Comparison of ENCODE assay signal across 14 cellular contexts in the genomic region with DNA sequence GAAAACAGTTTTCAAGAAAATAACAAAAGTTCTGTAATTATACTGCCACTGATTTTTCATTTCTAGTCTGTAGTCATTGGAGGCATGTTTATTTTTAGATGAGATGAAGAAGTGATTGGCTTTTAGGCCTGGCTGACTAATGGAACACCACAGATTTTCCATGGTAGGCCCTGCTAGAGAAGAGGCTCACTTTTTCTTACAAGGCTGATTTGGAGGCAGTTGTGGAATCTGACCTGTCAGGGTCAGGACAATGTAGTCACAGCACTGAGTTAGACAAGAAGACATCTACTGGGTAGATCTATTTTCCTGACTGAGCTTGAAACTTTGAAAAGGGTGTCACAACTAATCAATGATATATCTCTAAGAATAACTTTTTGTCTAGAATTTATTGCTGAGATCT. TPM values are rescaled to one million over a fixed set of nuclear protein-coding genes. Genes with fewer than 3 reads are reported as not detected.
A peak's percentile ranks its signal among the peaks of the same experiment; 100 is the strongest.
DNase-seq lines count a peak whose midpoint lies in the region; ATAC-seq and TF ChIP-seq lines count a peak whose summit lies in the region.
"Had no signal": no experiment of that assay in that cellular context is flagged by ENCODE, and none has a peak within 500 bp of the region (broad histone marks: within the 10 kb centered on the region; RNA-seq: fewer than 3 reads in every experiment).

No MANE protein-coding gene starts in this region.

- no peaks in the 10 kb centered on the region for H3K9me3 ChIP-seq in CD4-positive, alpha-beta memory T cell (ENCODE audit: control insufficient read depth in 1 of 2, low read length in 2 of 2)
- no peaks in the 10 kb centered on the region for H3K9me3 ChIP-seq in PC-9 (ENCODE audit: insufficient read depth, low read depth)

- no peaks in the 10 kb centered on the region for H3K4me1 ChIP-seq in CD4-positive, alpha-beta memory T cell (ENCODE audit: insufficient read depth, low read length)
- H3K4me1 ChIP-seq in PC-9 (replicated peaks; ENCODE audit: insufficient read depth) = no peaks in the 10 kb centered on the region

- no TSS peak for BruUV-seq in PC-9 (replicated peaks; lab: Mats Ljungman, UMichigan)

- intact Hi-C loops in activated CD4-positive, alpha-beta T cell treated with anti-CD3 and anti-CD28 coated beads, Interleukin-2, amount 10 ng/mL, durations not matched to agents 24 days and 14 days (cut with micrococcal nuclease) = no loop called here
- intact Hi-C loops in CD4-positive, alpha-beta memory T cell (cut with micrococcal nuclease) = no loop called here
- intact Hi-C loops in PC-9 (cut with micrococcal nuclease; ENCODE audit: unreplicated experiment) = no loop called here

- H3K79me2 ChIP-seq in PC-9 (ENCODE audit: low read depth) = no peaks in the 10 kb centered on the region

- ATAC-seq in activated naive CD8-positive, alpha-beta T cell treated with anti-CD3 and anti-CD28 coated beads, Interleukin-2, amount 50 U/mL, for 24 hours = peak; percentile 83
- ATAC-seq in natural killer cell treated with Interleukin-12 subunit alpha and Interleukin-12 subunit beta and Interleukin-15 and Interleukin-18, amount 100 ng/mL, for 72 hours = no peak
- ATAC-seq in HG02623 (IDR thresholded peaks at IDR 0.05; ENCODE audit: unreplicated experiment) = no peak
- no peak for ATAC-seq in GM18520 (IDR thresholded peaks at IDR 0.05; ENCODE audit: unreplicated experiment)
- ATAC-seq: left ventricle myocardium superior had no signal

- H3K36me3 Mint-ChIP-seq in activated CD4-positive, alpha-beta T cell treated with anti-CD3 and anti-CD28 coated beads, Interleukin-2, amount 10 ng/mL, durations not matched to agents 24 days and 14 days (ENCODE audit: low read depth) = peaks cover 92% of the 10 kb centered on the region
- H3K36me3 Mint-ChIP-seq in activated CD4-positive, alpha-beta T cell treated with anti-CD3 and anti-CD28 coated beads, Interleukin-2, amount 10 ng/mL, durations not matched to agents 7 days and 5 days (ENCODE audit: low read depth) = peaks cover 94% of the 10 kb centered on the region
- peaks cover 92 to 96% of the 10 kb centered on the region in 2 donors for H3K36me3 Mint-ChIP-seq in CD4-positive, alpha-beta memory T cell
- peaks cover 68% of the 10 kb centered on the region for H3K36me3 Mint-ChIP-seq in activated naive CD8-positive, alpha-beta T cell treated with anti-CD3 and anti-CD28 coated beads, Interleukin-2, amount 50 U/mL, for 24 hours (ENCODE audit: low read depth)
- peaks cover 70% of the 10 kb centered on the region for H3K36me3 Mint-ChIP-seq in natural killer cell treated with Interleukin-12 subunit alpha and Interleukin-12 subunit beta and Interleukin-15 and Interleukin-18, amount 100 ng/mL, for 72 hours

- peaks cover 92% of the 10 kb centered on the region for H3K36me3 ChIP-seq in CD4-positive, alpha-beta memory T cell (ENCODE audit: insufficient read depth, low read length)
- H3K36me3 ChIP-seq in PC-9 (ENCODE audit: low read depth) = peaks cover 65% of the 10 kb centered on the region

- H3K27ac ChIP-seq in CD4-positive, alpha-beta memory T cell (ENCODE audit: low read depth, low read length) = no peak overlapping the region
- no peak overlapping the region for H3K27ac ChIP-seq in PC-9

- H3K27ac Mint-ChIP-seq in activated CD4-positive, alpha-beta T cell treated with anti-CD3 and anti-CD28 coated beads, Interleukin-2, amount 10 ng/mL, durations not matched to agents 24 days and 14 days = peak overlapping the region; percentile 67
- H3K27ac Mint-ChIP-seq in activated CD4-positive, alpha-beta T cell treated with anti-CD3 and anti-CD28 coated beads, Interleukin-2, amount 10 ng/mL, durations not matched to agents 7 days and 5 days = no peak overlapping the region
- H3K27ac Mint-ChIP-seq in CD4-positive, alpha-beta memory T cell = peak overlapping the region; percentile 33 to 81 (median 45)
- peak overlapping the region; percentile 78 for H3K27ac Mint-ChIP-seq in activated naive CD8-positive, alpha-beta T cell treated with anti-CD3 and anti-CD28 coated beads, Interleukin-2, amount 50 U/mL, for 24 hours
- peak overlapping the region; percentile 69 to 83 for H3K27ac Mint-ChIP-seq in natural killer cell treated with Interleukin-12 subunit alpha and Interleukin-12 subunit beta and Interleukin-15 and Interleukin-18, amount 100 ng/mL, for 72 hours

- no peaks in the 10 kb centered on the region for H3K27me3 Mint-ChIP-seq in activated CD4-positive, alpha-beta T cell treated with anti-CD3 and anti-CD28 coated beads, Interleukin-2, amount 10 ng/mL, durations not matched to agents 24 days and 14 days
- H3K27me3 Mint-ChIP-seq in activated CD4-positive, alpha-beta T cell treated with anti-CD3 and anti-CD28 coated beads, Interleukin-2, amount 10 ng/mL, durations not matched to agents 7 days and 5 days = no peaks in the 10 kb centered on the region
- H3K27me3 Mint-ChIP-seq in CD4-positive, alpha-beta memory T cell = no peaks in the 10 kb centered on the region
- no peaks in the 10 kb centered on the region for H3K27me3 Mint-ChIP-seq in activated naive CD8-positive, alpha-beta T cell treated with anti-CD3 and anti-CD28 coated beads, Interleukin-2, amount 50 U/mL, for 24 hours
- H3K27me3 Mint-ChIP-seq in natural killer cell treated with Interleukin-12 subunit alpha and Interleukin-12 subunit beta and Interleukin-15 and Interleukin-18, amount 100 ng/mL, for 72 hours = no peaks in the 10 kb centered on the region

- POLR2A ChIA-PET in activated CD4-positive, alpha-beta T cell treated with anti-CD3 and anti-CD28 coated beads, Interleukin-2, amount 10 ng/mL, durations not matched to agents 7 days and 5 days (lab: Charles Lee) = no interaction called here
- POLR2A ChIA-PET in CD4-positive, alpha-beta memory T cell (lab: Charles Lee; ENCODE audit: partially characterized antibody) = no interaction called here
- POLR2A ChIA-PET in PC-9 (lab: Charles Lee; ENCODE audit: unreplicated experiment) = no interaction called here

- H3K4me1 Mint-ChIP-seq in activated CD4-positive, alpha-beta T cell treated with anti-CD3 and anti-CD28 coated beads, Interleukin-2, amount 10 ng/mL, durations not matched to agents 24 days and 14 days = peaks cover 34% of the 10 kb centered on the region
- peaks cover 37% of the 10 kb centered on the region for H3K4me1 Mint-ChIP-seq in activated CD4-positive, alpha-beta T cell treated with anti-CD3 and anti-CD28 coated beads, Interleukin-2, amount 10 ng/mL, durations not matched to agents 7 days and 5 days
- H3K4me1 Mint-ChIP-seq in CD4-positive, alpha-beta memory T cell = peaks cover 0 to 12% (median 8%) of the 10 kb centered on the region in 4 donors
- peaks cover 41% of the 10 kb centered on the region for H3K4me1 Mint-ChIP-seq in activated naive CD8-positive, alpha-beta T cell treated with anti-CD3 and anti-CD28 coated beads, Interleukin-2, amount 50 U/mL, for 24 hours
- peaks cover 21 to 37% of the 10 kb centered on the region in 2 donors for H3K4me1 Mint-ChIP-seq in natural killer cell treated with Interleukin-12 subunit alpha and Interleukin-12 subunit beta and Interleukin-15 and Interleukin-18, amount 100 ng/mL, for 72 hours (ENCODE audit: low read depth in 2 of 2)

- no peaks in the 10 kb centered on the region; the same call in 1 of the 2 replicates for H4K20me1 ChIP-seq in PC-9 (ENCODE audit: insufficient read depth)

- H3K9me2 ChIP-seq in PC-9 (ENCODE audit: insufficient read depth) = no peaks in the 10 kb centered on the region

- peak overlapping the region; percentile 2 for H3K4me3 Mint-ChIP-seq in activated CD4-positive, alpha-beta T cell treated with anti-CD3 and anti-CD28 coated beads, Interleukin-2, amount 10 ng/mL, durations not matched to agents 24 days and 14 days
- H3K4me3 Mint-ChIP-seq in activated CD4-positive, alpha-beta T cell treated with anti-CD3 and anti-CD28 coated beads, Interleukin-2, amount 10 ng/mL, durations not matched to agents 7 days and 5 days = no peak overlapping the region
- no peak overlapping the region for H3K4me3 Mint-ChIP-seq in CD4-positive, alpha-beta memory T cell
- H3K4me3 Mint-ChIP-seq in activated naive CD8-positive, alpha-beta T cell treated with anti-CD3 and anti-CD28 coated beads, Interleukin-2, amount 50 U/mL, for 24 hours = no peak overlapping the region
- H3K4me3 Mint-ChIP-seq in natural killer cell treated with Interleukin-12 subunit alpha and Interleukin-12 subunit beta and Interleukin-15 and Interleukin-18, amount 100 ng/mL, for 72 hours = no peak overlapping the region

- no peak overlapping the region for H3K4me3 ChIP-seq in CD4-positive, alpha-beta memory T cell (ENCODE audit: low read length in 2 of 2)
- H3K4me3 ChIP-seq in PC-9 = no peak overlapping the region

- H2AFZ ChIP-seq in PC-9 = no peak overlapping the region

- DNase-seq in activated CD4-positive, alpha-beta T cell treated with anti-CD3 and anti-CD28 coated beads, Interleukin-2, amount 10 ng/mL, durations not matched to agents 24 days and 14 days = no peak
- DNase-seq in activated CD4-positive, alpha-beta T cell treated with anti-CD3 and anti-CD28 coated beads, Interleukin-2, amount 10 ng/mL, durations not matched to agents 7 days and 5 days = no peak
- no peak for DNase-seq in CD4-positive, alpha-beta memory T cell
- no peak for DNase-seq in activated naive CD8-positive, alpha-beta T cell treated with anti-CD3 and anti-CD28 coated beads, Interleukin-2, amount 50 U/mL, for 24 hours
- DNase-seq in natural killer cell treated with Interleukin-12 subunit alpha and Interleukin-12 subunit beta and Interleukin-15 and Interleukin-18, amount 100 ng/mL, for 72 hours (ENCODE audit: low spot score) = no peak
- no peak for DNase-seq in PC-9
- DNase-seq: effector CD8-positive, alpha-beta T cell; HCEC 1CT; left ventricle myocardium superior; MV-4-11; NCI-H2029 treated with DMSO at 0.1 percent for 48 hours; stimulated activated CD4-positive, alpha-beta T cell treated with anti-CD3 and anti-CD28 coated beads, Interleukin-4, amount 100 ng/mL, for 1 hour had no signal

- H3K4me2 ChIP-seq in PC-9 = no peak overlapping the region

- no peak for TF ChIP-seq CTCF in PC-9 (conservative IDR thresholded peaks at IDR 0.05)

- CTCF ChIA-PET in activated CD4-positive, alpha-beta T cell treated with anti-CD3 and anti-CD28 coated beads, Interleukin-2, amount 10 ng/mL, durations not matched to agents 7 days and 5 days (lab: Charles Lee) = interaction anchor here (0.8 to 1.4 kb wide), 2 partner anchors 13 to 56 kb away, joined by 3 read pairs; no protein-coding TSS in a partner anchor
- CTCF ChIA-PET in CD4-positive, alpha-beta memory T cell (lab: Charles Lee; ENCODE audit: partially characterized antibody) = interaction anchor here (1.3 kb wide), 1 partner anchor 189 kb away, joined by 5 read pairs; no protein-coding TSS in a partner anchor
- CTCF ChIA-PET in PC-9 (lab: Charles Lee) = no interaction called here

- no peaks in the 10 kb centered on the region for H3K27me3 ChIP-seq in CD4-positive, alpha-beta memory T cell (ENCODE audit: insufficient read depth, low read length)
- H3K27me3 ChIP-seq in PC-9 (ENCODE audit: insufficient read depth, low read depth) = no peaks in the 10 kb centered on the region

- H3K9me3 Mint-ChIP-seq in activated CD4-positive, alpha-beta T cell treated with anti-CD3 and anti-CD28 coated beads, Interleukin-2, amount 10 ng/mL, durations not matched to agents 24 days and 14 days = peaks cover 4% of the 10 kb centered on the region
- H3K9me3 Mint-ChIP-seq in activated CD4-positive, alpha-beta T cell treated with anti-CD3 and anti-CD28 coated beads, Interleukin-2, amount 10 ng/mL, durations not matched to agents 7 days and 5 days = no peaks in the 10 kb centered on the region
- no peaks in the 10 kb centered on the region for H3K9me3 Mint-ChIP-seq in CD4-positive, alpha-beta memory T cell
- H3K9me3 Mint-ChIP-seq in activated naive CD8-positive, alpha-beta T cell treated with anti-CD3 and anti-CD28 coated beads, Interleukin-2, amount 50 U/mL, for 24 hours = no peaks in the 10 kb centered on the region
- H3K9me3 Mint-ChIP-seq in natural killer cell treated with Interleukin-12 subunit alpha and Interleukin-12 subunit beta and Interleukin-15 and Interleukin-18, amount 100 ng/mL, for 72 hours = no peaks in the 10 kb centered on the region

- H3F3A ChIP-seq in PC-9 (ENCODE audit: insufficient read depth, low read depth) = no peaks in the 10 kb centered on the region

RNA-seq across cellular contexts. Expression of gene KDM3A, which starts 43.9 kb away (rescaled TPM):
- total RNA-seq in activated CD4-positive, alpha-beta T cell treated with anti-CD3 and anti-CD28 coated beads, Interleukin-2, amount 10 ng/mL, durations not matched to agents 24 days and 14 days = 69.6 and 74.0 TPM in 2 replicates
- total RNA-seq in activated CD4-positive, alpha-beta T cell treated with anti-CD3 and anti-CD28 coated beads, Interleukin-2, amount 10 ng/mL, durations not matched to agents 7 days and 5 days = 10 to 100 TPM; 86.1 to 86.9 TPM
- 100 to 1,000 TPM; 158 to 164 TPM for total RNA-seq in CD4-positive, alpha-beta memory T cell
- 10 to 100 TPM; 17.2 to 40.1 TPM for polyA plus RNA-seq in CD4-positive, alpha-beta memory T cell
- total RNA-seq in natural killer cell treated with Interleukin-12 subunit alpha and Interleukin-12 subunit beta and Interleukin-15 and Interleukin-18, amount 100 ng/mL, for 72 hours = 10 to 100 TPM; 44.6 to 74.3 TPM
- 31.8 and 39.3 TPM in 2 replicates for total RNA-seq in PC-9 (2021)
